7 cellular contexts compared by ENCODE assay signal in genomic region chr22:36237462-36238347, GRCh38. TPM values are rescaled to one million over a fixed set of nuclear protein-coding genes. Genes with fewer than 3 reads are reported as not detected.
A peak's percentile ranks its signal among the peaks of the same experiment; 100 is the strongest.
DNase-seq lines count a peak whose midpoint lies in the region; ATAC-seq and TF ChIP-seq lines count a peak whose summit lies in the region.

No MANE protein-coding gene starts in this region.

- TF ChIP-seq CTCF in GM13976 (IDR thresholded peaks at IDR 0.05; ENCODE audit: borderline replicate concordance, control extremely low read depth, extremely low read depth, insufficient read depth, missing control alignments) (no peak), RWPE2 (IDR thresholded peaks at IDR 0.05; ENCODE audit: poor library complexity, severe bottlenecking) (no peak)

- peak; percentile 52 for DNase-seq in GM13976 (ENCODE audit: low spot score)
- DNase-seq in RWPE2 (ENCODE audit: low spot score): no peak
- DNase-seq in trophoblast cell: no peak
- no peak for DNase-seq in HPDE6-E6E7 (ENCODE audit: extremely low spot score)

- H3K79me2 ChIP-seq in trophoblast cell (ENCODE audit: control insufficient read depth, insufficient read depth, low read length, poor library complexity): peaks cover 4% of the 10 kb centered on the region

- H4K8ac ChIP-seq in trophoblast cell (ENCODE audit: low read depth, low read length): no peak overlapping the region

- H3K4me1 ChIP-seq in RWPE2 (ENCODE audit: insufficient read depth, poor library complexity, severe bottlenecking) (no peaks in the 10 kb centered on the region), esophagus (ENCODE audit: control insufficient read depth in 2 of 2, insufficient read depth in 2 of 2, low read length in 1 of 2) (peaks cover 12 to 14% of the 10 kb centered on the region in 2 donors), trophoblast cell (ENCODE audit: control insufficient read depth in 1 of 2, insufficient read depth in 2 of 2, low read length in 2 of 2) (peaks cover 5 to 13% of the 10 kb centered on the region in 2 experiments)

- WGBS in esophagus, 2 donors: 58 to 64% methylated on average over 12 of the region's 12 CpGs
- no CpG with 5 or more reads among the region's 12 CpGs for WGBS in trophoblast cell (ENCODE audit: extremely low coverage, insufficient coverage, insufficient read length)

- H3K23ac ChIP-seq in trophoblast cell (ENCODE audit: low read length): no peak overlapping the region

- H3K9ac ChIP-seq in trophoblast cell (ENCODE audit: low read length): no peak overlapping the region

- no peak overlapping the region for H3K14ac ChIP-seq in trophoblast cell (ENCODE audit: low read length)

- H3K4me2 ChIP-seq in trophoblast cell (ENCODE audit: low read length): no peak overlapping the region

- no peak overlapping the region for H3K4ac ChIP-seq in trophoblast cell (ENCODE audit: low read depth, low read length)

- ATAC-seq in RWPE2 (ENCODE audit: low read depth): no peak
- ATAC-seq in HG03175 (IDR thresholded peaks at IDR 0.05; ENCODE audit: unreplicated experiment): no peak
- no peak for ATAC-seq in HG02588 (IDR thresholded peaks at IDR 0.05; ENCODE audit: unreplicated experiment)

- peak overlapping the region; percentile 3 for H2AK5ac ChIP-seq in trophoblast cell (ENCODE audit: low read length)

- in situ Hi-C loops in GM13976 (cut with MboI; ENCODE audit: low sequenced_read_pairs, unreplicated experiment): no loop called here

- H2BK12ac ChIP-seq in trophoblast cell (ENCODE audit: low read length): no peak overlapping the region

- no peaks in the 10 kb centered on the region for H3K27me3 ChIP-seq in RWPE2 (ENCODE audit: insufficient read depth, poor library complexity, severe bottlenecking)
- H3K27me3 ChIP-seq in esophagus (ENCODE audit: control insufficient read depth in 1 of 2, insufficient read depth in 2 of 2, low read length in 2 of 2): no peaks in the 10 kb centered on the region
- no peaks in the 10 kb centered on the region for H3K27me3 ChIP-seq in trophoblast cell (ENCODE audit: insufficient read depth, low read length)

- H3K4me3 ChIP-seq in RWPE2 (ENCODE audit: severe bottlenecking) (peak overlapping the region; percentile 38), esophagus (ENCODE audit: low read depth in 1 of 2, low read length in 2 of 2) (peak overlapping the region; percentile 12 to 80), trophoblast cell (ENCODE audit: low read depth, low read length) (no peak overlapping the region)

- H2AFZ ChIP-seq in trophoblast cell (ENCODE audit: insufficient read depth, low read length, poor library complexity): no peak overlapping the region

- no peak overlapping the region for H3K18ac ChIP-seq in trophoblast cell (ENCODE audit: low read length)

- no peak overlapping the region for H4K12ac ChIP-seq in trophoblast cell (ENCODE audit: low read depth, low read length)

- H2BK5ac ChIP-seq in trophoblast cell (ENCODE audit: low read depth, low read length, poor library complexity): no peak overlapping the region

- H2BK120ac ChIP-seq in trophoblast cell (ENCODE audit: insufficient read depth, low read length, poor library complexity): no peak overlapping the region

- H3K36me3 ChIP-seq in RWPE2 (ENCODE audit: low read depth): peaks cover 14% of the 10 kb centered on the region
- H3K36me3 ChIP-seq in esophagus (ENCODE audit: control insufficient read depth in 2 of 2, insufficient read depth in 2 of 2, low read length in 1 of 2): peaks cover 0 to 13% of the 10 kb centered on the region in 2 donors
- peaks cover 0 to 4% of the 10 kb centered on the region in 2 experiments for H3K36me3 ChIP-seq in trophoblast cell (ENCODE audit: control insufficient read depth in 1 of 2, insufficient read depth in 2 of 2, low read length in 2 of 2)

- H4K91ac ChIP-seq in trophoblast cell (ENCODE audit: low read depth, low read length): no peak overlapping the region

- H3K9me3 ChIP-seq in RWPE2 (ENCODE audit: severe bottlenecking) (no peaks in the 10 kb centered on the region), esophagus (ENCODE audit: control insufficient read depth in 2 of 2, insufficient read depth in 1 of 2, low read depth in 1 of 2, low read length in 1 of 2) (no peaks in the 10 kb centered on the region), trophoblast cell (ENCODE audit: insufficient read depth, low read depth, low read length) (no peaks in the 10 kb centered on the region)

- peak overlapping the region; percentile 71 for H3K27ac ChIP-seq in RWPE2 (ENCODE audit: poor library complexity, severe bottlenecking)
- H3K27ac ChIP-seq in esophagus (ENCODE audit: low read depth in 2 of 2, low read length in 1 of 2): peak overlapping the region; percentile 59 to 75
- no peak overlapping the region for H3K27ac ChIP-seq in trophoblast cell (ENCODE audit: low read depth, low read length)

- H3K79me1 ChIP-seq in trophoblast cell (ENCODE audit: low read length): peaks cover 7% of the 10 kb centered on the region

RNA-seq across cellular contexts. Expression of gene APOL2, which starts 1.6 kb away (rescaled TPM):
- polyA plus RNA-seq in esophagus: 10 to 100 TPM in 1 of 2 donors, 1 to 10 TPM in 1; 9.2 to 14.9 TPM
- polyA plus RNA-seq in trophoblast cell (2013): 5.7 and 6.0 TPM in 2 replicates

RNA-seq across cellular contexts. Expression of gene APOL1, which starts 15.2 kb away (rescaled TPM):
- 10 to 100 TPM in 1 of 2 donors, 1 to 10 TPM in 1; 9.8 to 10.5 TPM for polyA plus RNA-seq in esophagus
- 0.03 and 0.04 TPM in 2 replicates for polyA plus RNA-seq in trophoblast cell (2013)

RNA-seq across cellular contexts. Expression of gene APOL4, which starts 36.1 kb away (rescaled TPM):
- polyA plus RNA-seq in esophagus: 1 to 10 TPM; 2.4 to 2.5 TPM
- 0.39 and 0.45 TPM in 2 replicates for polyA plus RNA-seq in trophoblast cell (2013)
